In genomic region chr1:56432561-56432971, GRCh38 we compare ENCODE assay signal across 2 cellular contexts.
TF ChIP-seq lines count a peak whose summit lies in the region.

No MANE protein-coding gene starts in this region.

TF ChIP-seq in GM12878, 131 proteins besides CTCF, POLR2A, EP300 and RAD21:
- TF ChIP-seq NKRF (conservative IDR thresholded peaks at IDR 0.05) (no peak), MTA2 (IDR thresholded peaks at IDR 0.05; ENCODE audit: low read depth) (no peak), NR2F1 (conservative IDR thresholded peaks at IDR 0.05) (no peak), ZNF274 (IDR thresholded peaks at IDR 0.05; ENCODE audit: insufficient read depth, insufficient read length) (no peak), SP1 (IDR thresholded peaks at IDR 0.05; ENCODE audit: low read depth, low read length) (no peak), FOXM1 (IDR thresholded peaks at IDR 0.05; ENCODE audit: low read depth, low read length) (no peak), SMC3 (IDR thresholded peaks at IDR 0.05; ENCODE audit: borderline replicate concordance, low read length) (no peak), MTA3 (IDR thresholded peaks at IDR 0.05; ENCODE audit: borderline replicate concordance, low read length) (no peak), ZBED1 (IDR thresholded peaks at IDR 0.05; ENCODE audit: borderline replicate concordance) (no peak), ZBTB33 (IDR thresholded peaks at IDR 0.05) (no peak), ZNF207 (IDR thresholded peaks at IDR 0.05; ENCODE audit: borderline replicate concordance) (no peak), ZNF217 (IDR thresholded peaks at IDR 0.05) (no peak), E4F1 (IDR thresholded peaks at IDR 0.05; ENCODE audit: borderline replicate concordance, partially characterized antibody) (no peak), RBBP5 (conservative IDR thresholded peaks at IDR 0.05) (no peak), NR2C1 (IDR thresholded peaks at IDR 0.05) (no peak), MXI1 (IDR thresholded peaks at IDR 0.05; ENCODE audit: low read depth, low read length) (no peak)
- TF ChIP-seq, protein P1, sequence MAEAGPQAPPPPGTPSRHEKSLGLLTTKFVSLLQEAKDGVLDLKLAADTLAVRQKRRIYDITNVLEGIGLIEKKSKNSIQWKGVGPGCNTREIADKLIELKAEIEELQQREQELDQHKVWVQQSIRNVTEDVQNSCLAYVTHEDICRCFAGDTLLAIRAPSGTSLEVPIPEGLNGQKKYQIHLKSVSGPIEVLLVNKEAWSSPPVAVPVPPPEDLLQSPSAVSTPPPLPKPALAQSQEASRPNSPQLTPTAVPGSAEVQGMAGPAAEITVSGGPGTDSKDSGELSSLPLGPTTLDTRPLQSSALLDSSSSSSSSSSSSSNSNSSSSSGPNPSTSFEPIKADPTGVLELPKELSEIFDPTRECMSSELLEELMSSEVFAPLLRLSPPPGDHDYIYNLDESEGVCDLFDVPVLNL (IDR thresholded peaks at IDR 0.05; ENCODE audit: low read depth, low read length): no peak
- TF ChIP-seq, protein P2, sequence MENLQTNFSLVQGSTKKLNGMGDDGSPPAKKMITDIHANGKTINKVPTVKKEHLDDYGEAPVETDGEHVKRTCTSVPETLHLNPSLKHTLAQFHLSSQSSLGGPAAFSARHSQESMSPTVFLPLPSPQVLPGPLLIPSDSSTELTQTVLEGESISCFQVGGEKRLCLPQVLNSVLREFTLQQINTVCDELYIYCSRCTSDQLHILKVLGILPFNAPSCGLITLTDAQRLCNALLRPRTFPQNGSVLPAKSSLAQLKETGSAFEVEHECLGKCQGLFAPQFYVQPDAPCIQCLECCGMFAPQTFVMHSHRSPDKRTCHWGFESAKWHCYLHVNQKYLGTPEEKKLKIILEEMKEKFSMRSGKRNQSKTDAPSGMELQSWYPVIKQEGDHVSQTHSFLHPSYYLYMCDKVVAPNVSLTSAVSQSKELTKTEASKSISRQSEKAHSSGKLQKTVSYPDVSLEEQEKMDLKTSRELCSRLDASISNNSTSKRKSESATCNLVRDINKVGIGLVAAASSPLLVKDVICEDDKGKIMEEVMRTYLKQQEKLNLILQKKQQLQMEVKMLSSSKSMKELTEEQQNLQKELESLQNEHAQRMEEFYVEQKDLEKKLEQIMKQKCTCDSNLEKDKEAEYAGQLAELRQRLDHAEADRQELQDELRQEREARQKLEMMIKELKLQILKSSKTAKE (IDR thresholded peaks at IDR 0.05; ENCODE audit: low read depth, poor library complexity, severe bottlenecking): no peak
TF ChIP-seq in GM12878: peak in this region for 0.

TF ChIP-seq in HepG2, 621 proteins besides CTCF, POLR2A, EP300 and RAD21 (continued from another document and continues in another):
- TF ChIP-seq SMAD3 (CRISPR knock-in tag; IDR thresholded peaks at IDR 0.05) (no peak), IRF9 (CRISPR knock-in tag; IDR thresholded peaks at IDR 0.05; ENCODE audit: borderline replicate concordance) (no peak), NR2F6 (IDR thresholded peaks at IDR 0.05) (no peak), NR2F6 (CRISPR knock-in tag; IDR thresholded peaks at IDR 0.05) (peak; percentile 57; the same call in 1 of the 2 replicates), ZNF720 (CRISPR knock-in tag; IDR thresholded peaks at IDR 0.05) (no peak), MAX (IDR thresholded peaks at IDR 0.05) (peak; percentile 53), FOXA1 (IDR thresholded peaks at IDR 0.05) (no peak), FOXA1 (CRISPR knock-in tag; IDR thresholded peaks at IDR 0.05) (0 out of 2 replicates have a peak, but pooled peaks have one; percentile 35), ZNF292 (CRISPR knock-in tag; IDR thresholded peaks at IDR 0.05; ENCODE audit: borderline replicate concordance, low read depth) (0 out of 2 replicates have a peak, but pooled peaks have one; percentile 18), ZFAT (CRISPR knock-in tag; conservative IDR thresholded peaks at IDR 0.05) (no peak), ZNF205 (CRISPR knock-in tag; IDR thresholded peaks at IDR 0.05) (no peak), GFI1 (CRISPR knock-in tag; IDR thresholded peaks at IDR 0.05; ENCODE audit: borderline replicate concordance) (no peak), ZNF619 (CRISPR knock-in tag; IDR thresholded peaks at IDR 0.05) (no peak), ZNF143 (CRISPR knock-in tag; IDR thresholded peaks at IDR 0.05) (peak; percentile 70), ZNF10 (CRISPR knock-in tag; IDR thresholded peaks at IDR 0.05; ENCODE audit: borderline replicate concordance, low read depth) (no peak), MXD1 (CRISPR knock-in tag; IDR thresholded peaks at IDR 0.05) (no peak), ZNF607 (CRISPR knock-in tag; IDR thresholded peaks at IDR 0.05; ENCODE audit: borderline replicate concordance) (no peak), JARID2 (CRISPR knock-in tag; IDR thresholded peaks at IDR 0.05; ENCODE audit: insufficient replicate concordance) (no peak), SOX5 (CRISPR knock-in tag; IDR thresholded peaks at IDR 0.05; ENCODE audit: borderline replicate concordance) (peak; percentile 23; the same call in 1 of the 2 replicates), HDAC2 (CRISPR knock-in tag; IDR thresholded peaks at IDR 0.05) (0 out of 2 replicates have a peak, but pooled peaks have one; percentile 37), ZNF724P (CRISPR knock-in tag; IDR thresholded peaks at IDR 0.05; ENCODE audit: borderline replicate concordance) (no peak), ZNF234 (CRISPR knock-in tag; conservative IDR thresholded peaks at IDR 0.05) (no peak), GATA4 (IDR thresholded peaks at IDR 0.05; ENCODE audit: borderline replicate concordance, low read depth) (no peak), ZNF816 (CRISPR knock-in tag; IDR thresholded peaks at IDR 0.05; ENCODE audit: borderline replicate concordance) (no peak), AHR (CRISPR knock-in tag; IDR thresholded peaks at IDR 0.05) (no peak), NFIB (CRISPR knock-in tag; IDR thresholded peaks at IDR 0.05; ENCODE audit: borderline replicate concordance) (no peak), DRAP1 (CRISPR knock-in tag; IDR thresholded peaks at IDR 0.05) (no peak), CEBPZ (IDR thresholded peaks at IDR 0.05; ENCODE audit: low read length) (no peak), ZNF629 (CRISPR knock-in tag; conservative IDR thresholded peaks at IDR 0.05) (no peak), RXRA (CRISPR knock-in tag; IDR thresholded peaks at IDR 0.05) (peak; percentile 32; the same call in 1 of the 2 replicates), ZNF652 (CRISPR knock-in tag; IDR thresholded peaks at IDR 0.05; ENCODE audit: borderline replicate concordance, low read depth) (no peak), NR2F2 (IDR thresholded peaks at IDR 0.05; ENCODE audit: borderline replicate concordance, low read depth) (no peak), ZFP36L2 (CRISPR knock-in tag; IDR thresholded peaks at IDR 0.05) (no peak), NBN (conservative IDR thresholded peaks at IDR 0.05) (no peak), ZNF280D (CRISPR knock-in tag; IDR thresholded peaks at IDR 0.05) (no peak)
- TF ChIP-seq, protein P3, sequence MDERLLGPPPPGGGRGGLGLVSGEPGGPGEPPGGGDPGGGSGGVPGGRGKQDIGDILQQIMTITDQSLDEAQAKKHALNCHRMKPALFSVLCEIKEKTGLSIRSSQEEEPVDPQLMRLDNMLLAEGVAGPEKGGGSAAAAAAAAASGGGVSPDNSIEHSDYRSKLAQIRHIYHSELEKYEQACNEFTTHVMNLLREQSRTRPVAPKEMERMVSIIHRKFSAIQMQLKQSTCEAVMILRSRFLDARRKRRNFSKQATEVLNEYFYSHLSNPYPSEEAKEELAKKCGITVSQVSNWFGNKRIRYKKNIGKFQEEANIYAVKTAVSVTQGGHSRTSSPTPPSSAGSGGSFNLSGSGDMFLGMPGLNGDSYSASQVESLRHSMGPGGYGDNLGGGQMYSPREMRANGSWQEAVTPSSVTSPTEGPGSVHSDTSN (CRISPR knock-in tag; IDR thresholded peaks at IDR 0.05): no peak
- TF ChIP-seq, protein P4, sequence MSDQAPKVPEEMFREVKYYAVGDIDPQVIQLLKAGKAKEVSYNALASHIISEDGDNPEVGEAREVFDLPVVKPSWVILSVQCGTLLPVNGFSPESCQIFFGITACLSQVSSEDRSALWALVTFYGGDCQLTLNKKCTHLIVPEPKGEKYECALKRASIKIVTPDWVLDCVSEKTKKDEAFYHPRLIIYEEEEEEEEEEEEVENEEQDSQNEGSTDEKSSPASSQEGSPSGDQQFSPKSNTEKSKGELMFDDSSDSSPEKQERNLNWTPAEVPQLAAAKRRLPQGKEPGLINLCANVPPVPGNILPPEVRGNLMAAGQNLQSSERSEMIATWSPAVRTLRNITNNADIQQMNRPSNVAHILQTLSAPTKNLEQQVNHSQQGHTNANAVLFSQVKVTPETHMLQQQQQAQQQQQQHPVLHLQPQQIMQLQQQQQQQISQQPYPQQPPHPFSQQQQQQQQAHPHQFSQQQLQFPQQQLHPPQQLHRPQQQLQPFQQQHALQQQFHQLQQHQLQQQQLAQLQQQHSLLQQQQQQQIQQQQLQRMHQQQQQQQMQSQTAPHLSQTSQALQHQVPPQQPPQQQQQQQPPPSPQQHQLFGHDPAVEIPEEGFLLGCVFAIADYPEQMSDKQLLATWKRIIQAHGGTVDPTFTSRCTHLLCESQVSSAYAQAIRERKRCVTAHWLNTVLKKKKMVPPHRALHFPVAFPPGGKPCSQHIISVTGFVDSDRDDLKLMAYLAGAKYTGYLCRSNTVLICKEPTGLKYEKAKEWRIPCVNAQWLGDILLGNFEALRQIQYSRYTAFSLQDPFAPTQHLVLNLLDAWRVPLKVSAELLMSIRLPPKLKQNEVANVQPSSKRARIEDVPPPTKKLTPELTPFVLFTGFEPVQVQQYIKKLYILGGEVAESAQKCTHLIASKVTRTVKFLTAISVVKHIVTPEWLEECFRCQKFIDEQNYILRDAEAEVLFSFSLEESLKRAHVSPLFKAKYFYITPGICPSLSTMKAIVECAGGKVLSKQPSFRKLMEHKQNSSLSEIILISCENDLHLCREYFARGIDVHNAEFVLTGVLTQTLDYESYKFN (CRISPR knock-in tag; conservative IDR thresholded peaks at IDR 0.05): 0 out of 2 replicates have a peak, but pooled peaks have one; percentile 19
- TF ChIP-seq, protein P5, sequence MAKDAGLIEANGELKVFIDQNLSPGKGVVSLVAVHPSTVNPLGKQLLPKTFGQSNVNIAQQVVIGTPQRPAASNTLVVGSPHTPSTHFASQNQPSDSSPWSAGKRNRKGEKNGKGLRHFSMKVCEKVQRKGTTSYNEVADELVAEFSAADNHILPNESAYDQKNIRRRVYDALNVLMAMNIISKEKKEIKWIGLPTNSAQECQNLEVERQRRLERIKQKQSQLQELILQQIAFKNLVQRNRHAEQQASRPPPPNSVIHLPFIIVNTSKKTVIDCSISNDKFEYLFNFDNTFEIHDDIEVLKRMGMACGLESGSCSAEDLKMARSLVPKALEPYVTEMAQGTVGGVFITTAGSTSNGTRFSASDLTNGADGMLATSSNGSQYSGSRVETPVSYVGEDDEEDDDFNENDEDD (CRISPR knock-in tag; IDR thresholded peaks at IDR 0.05; ENCODE audit: borderline replicate concordance): peak; percentile 66; the same call in 1 of the 2 replicates
